Comparison of ENCODE assay signal across 8 cellular contexts in the genomic region with DNA sequence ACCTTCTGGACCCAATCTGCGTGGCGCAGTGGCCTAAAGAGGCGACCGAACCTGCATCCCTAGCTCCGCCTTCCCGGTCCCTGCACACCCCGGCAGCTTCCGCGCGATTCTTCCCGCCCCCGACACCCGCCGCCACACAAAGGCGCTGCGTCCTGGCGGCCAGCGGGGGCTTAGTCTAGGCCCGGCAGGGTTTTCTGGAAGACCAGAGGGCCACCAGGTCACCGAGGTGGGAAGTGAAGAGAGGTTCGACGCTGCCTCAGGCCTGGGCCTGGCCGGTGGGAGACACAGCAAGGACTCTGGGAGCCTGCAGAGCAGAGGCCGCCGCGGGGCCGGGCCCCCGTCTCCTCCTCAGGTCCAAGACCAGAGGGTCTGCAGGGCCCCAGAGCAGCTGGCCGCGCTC.
A peak's percentile ranks its signal among the peaks of the same experiment; 100 is the strongest.
DNase-seq lines count a peak whose midpoint lies in the region; ATAC-seq and TF ChIP-seq lines count a peak whose summit lies in the region.

No MANE protein-coding gene starts in this region.

- peak overlapping the region; percentile 71 for H3K4me3 Mint-ChIP-seq in Caco-2 (ENCODE audit: unreplicated experiment)
- H3K4me3 Mint-ChIP-seq in activated naive CD4-positive, alpha-beta T cell treated with anti-CD3 and anti-CD28 coated beads, Interleukin-2, amount 50 U/mL, for 24 hours, result peak overlapping the region; percentile 84

- BruUV-seq in Caco-2 (replicated peaks; lab: Mats Ljungman, UMichigan), result no TSS peak

- H3K9me3 ChIP-seq in Caco-2, result no peaks in the 10 kb centered on the region

- ATAC-seq in left colon (peak; percentile 64), esophagus mucosa (no peak), GM21381 (IDR thresholded peaks at IDR 0.05; ENCODE audit: unreplicated experiment) (no peak)

- no peaks in the 10 kb centered on the region for H3K9me3 Mint-ChIP-seq in Caco-2 (ENCODE audit: unreplicated experiment)
- no peaks in the 10 kb centered on the region for H3K9me3 Mint-ChIP-seq in activated naive CD4-positive, alpha-beta T cell treated with anti-CD3 and anti-CD28 coated beads, Interleukin-2, amount 50 U/mL, for 24 hours

- POLR2A ChIA-PET in Caco-2 (lab: Charles Lee), result no interaction called here

- no peaks in the 10 kb centered on the region for H3K4me1 ChIP-seq in Caco-2

- H3K4me1 Mint-ChIP-seq in Caco-2 (ENCODE audit: low read depth, unreplicated experiment), result peaks cover 16% of the 10 kb centered on the region
- peaks cover 33% of the 10 kb centered on the region for H3K4me1 Mint-ChIP-seq in activated naive CD4-positive, alpha-beta T cell treated with anti-CD3 and anti-CD28 coated beads, Interleukin-2, amount 50 U/mL, for 24 hours

- peaks cover 24% of the 10 kb centered on the region for H3K36me3 Mint-ChIP-seq in Caco-2 (ENCODE audit: insufficient read depth, unreplicated experiment)
- H3K36me3 Mint-ChIP-seq in activated naive CD4-positive, alpha-beta T cell treated with anti-CD3 and anti-CD28 coated beads, Interleukin-2, amount 50 U/mL, for 24 hours, result no peaks in the 10 kb centered on the region

- no peak overlapping the region for H3K27ac Mint-ChIP-seq in Caco-2 (ENCODE audit: unreplicated experiment)
- H3K27ac Mint-ChIP-seq in activated naive CD4-positive, alpha-beta T cell treated with anti-CD3 and anti-CD28 coated beads, Interleukin-2, amount 50 U/mL, for 24 hours, result peak overlapping the region; percentile 53

- TF ChIP-seq CTCF in Caco-2 (IDR thresholded peaks at IDR 0.05; ENCODE audit: insufficient read depth in 1 of 2, low read depth in 1 of 2, low read length in 1 of 2, severe bottlenecking in 1 of 2, unreplicated experiment in 1 of 2), result no peak

- no peaks in the 10 kb centered on the region for H3K27me3 Mint-ChIP-seq in Caco-2 (ENCODE audit: insufficient read depth, unreplicated experiment)
- H3K27me3 Mint-ChIP-seq in activated naive CD4-positive, alpha-beta T cell treated with anti-CD3 and anti-CD28 coated beads, Interleukin-2, amount 50 U/mL, for 24 hours, result no peaks in the 10 kb centered on the region

- no peaks in the 10 kb centered on the region for H3K27me3 ChIP-seq in Caco-2 (replicated peaks; ENCODE audit: control insufficient read depth, insufficient read depth, low read length)

- DNase-seq in Caco-2 (peak; percentile 41 to 42), NCI-H2227 (lab: John Stamatoyannopoulos, UW; ENCODE audit: unreplicated experiment) (peak; percentile 77), left colon (peak; percentile 60 to 78), NCI-H1436 (lab: John Stamatoyannopoulos, UW) (no peak)
- peak; percentile 27 to 51 for DNase-seq in stimulated activated CD8-positive, alpha-beta memory T cell treated with anti-CD3 and anti-CD28 coated beads, Interleukin-7, amount 100 ng/mL, for 4 hours (ENCODE audit: low read depth in 2 of 2)

- H3K4me3 ChIP-seq in Caco-2 (ENCODE audit: low read depth, low read length), result peak overlapping the region; percentile 28

- CTCF ChIA-PET in Caco-2 (lab: Charles Lee), result no interaction called here

- H3K36me3 ChIP-seq in Caco-2 (ENCODE audit: control insufficient read depth, insufficient read depth, low read length), result no peaks in the 10 kb centered on the region

- intact Hi-C loops in Caco-2 (cut with micrococcal nuclease; ENCODE audit: unreplicated experiment) (no loop called here), left colon (cut with DNase I, micrococcal nuclease) (no loop called here)
